In genomic region chr2:235314371-235314915, GRCh38 we compare ENCODE assay signal across 12 cellular contexts.
DNase-seq lines count a peak whose midpoint lies in the region; ATAC-seq and TF ChIP-seq lines count a peak whose summit lies in the region.
"Had no signal": no experiment of that assay in that cellular context is flagged by ENCODE, and none has a peak within 500 bp of the region (broad histone marks: within the 10 kb centered on the region; RNA-seq: fewer than 3 reads in every experiment).

No MANE protein-coding gene starts in this region.

- H3K4me3 ChIP-seq in HEK293 (ENCODE audit: low read depth, low read length) = no peak overlapping the region
- H3K4me3 ChIP-seq in brain microvascular endothelial cell (ENCODE audit: low read depth, low read length) = no peak overlapping the region
- H3K4me3 ChIP-seq: smooth muscle cell, tibial artery had no signal

- no peak overlapping the region for H3K4me3 Mint-ChIP-seq in endothelial cell (ENCODE audit: unreplicated experiment)
- H3K4me3 Mint-ChIP-seq: mesothelial cell of epicardium had no signal

- H3K9me3 ChIP-seq in HEK293 (ENCODE audit: control insufficient read depth, insufficient read depth, low read depth, low read length) = no peaks in the 10 kb centered on the region

- no peaks in the 10 kb centered on the region for H3K27me3 ChIP-seq in brain microvascular endothelial cell (replicated peaks)
- H3K27me3 ChIP-seq: tibial artery had no signal

- DNase-seq in COR-L47 (lab: John Stamatoyannopoulos, UW) (peak; percentile 56), NCI-H2196 treated with DMSO at 0.1 percent for 48 hours (lab: John Stamatoyannopoulos, UW; ENCODE audit: unreplicated experiment) (peak; percentile 25), brain microvascular endothelial cell (no peak), GM19240 (ENCODE audit: insufficient read length, low spot score) (no peak), NCI-H1417 treated with DMSO at 0.1 percent for 48 hours (lab: John Stamatoyannopoulos, UW) (no peak), endothelial cell (ENCODE audit: low spot score) (no peak)
- DNase-seq: NCI-H526, tibial artery had no signal

- H3K36me3 ChIP-seq in HEK293 (ENCODE audit: control insufficient read depth in 2 of 2, insufficient read depth in 1 of 2, low read length in 2 of 2) (no peaks in the 10 kb centered on the region), brain microvascular endothelial cell (replicated peaks) (no peaks in the 10 kb centered on the region)
- H3K36me3 ChIP-seq: tibial artery had no signal

- H3K36me3 Mint-ChIP-seq in endothelial cell (ENCODE audit: low read depth, unreplicated experiment) = no peaks in the 10 kb centered on the region
- H3K36me3 Mint-ChIP-seq: mesothelial cell of epicardium had no signal

- H3K9me3 Mint-ChIP-seq in endothelial cell (ENCODE audit: unreplicated experiment) = no peaks in the 10 kb centered on the region

- POLR2A ChIA-PET in HEK293 (lab: Yijun Ruan, JAX) = no interaction called here

- no peaks in the 10 kb centered on the region for H3K4me1 ChIP-seq in HEK293 (ENCODE audit: control insufficient read depth, insufficient read depth, low read length)
- H3K4me1 ChIP-seq: tibial artery had no signal

- H3K27me3 Mint-ChIP-seq in endothelial cell (ENCODE audit: unreplicated experiment) = peaks cover 3% of the 10 kb centered on the region

- H3K27ac ChIP-seq in HEK293 (ENCODE audit: extremely low read depth, low read depth, low read length) = no peak overlapping the region
- H3K27ac ChIP-seq in brain microvascular endothelial cell = no peak overlapping the region
- H3K27ac ChIP-seq: tibial artery had no signal

- H3K4me1 Mint-ChIP-seq in endothelial cell (ENCODE audit: unreplicated experiment) = peaks cover 6% of the 10 kb centered on the region

- no peak for ATAC-seq in GM21528 (IDR thresholded peaks at IDR 0.05; ENCODE audit: low FRiP score, unreplicated experiment)

- TF ChIP-seq CTCF in HEK293 (tag by site-specific recombination; IDR thresholded peaks at IDR 0.05) = no peak
- peak; percentile 8 for TF ChIP-seq CTCF in brain microvascular endothelial cell (IDR thresholded peaks at IDR 0.05; ENCODE audit: low read depth, low read length, missing control alignments)
- no peak for TF ChIP-seq CTCF in endothelial cell (IDR thresholded peaks at IDR 0.05; ENCODE audit: unreplicated experiment)

- H3K27ac Mint-ChIP-seq in endothelial cell (ENCODE audit: unreplicated experiment) = no peak overlapping the region
- H3K27ac Mint-ChIP-seq: mesothelial cell of epicardium had no signal

- CTCF ChIA-PET in HEK293 (lab: Yijun Ruan, JAX) = no interaction called here

- in situ Hi-C loops in brain microvascular endothelial cell (cut with HindIII; ENCODE audit: low pct_ligation_motif_present, low sequenced_read_pairs) = no loop called here

TF ChIP-seq in HEK293, 187 proteins besides CTCF, POLR2A, EP300 and RAD21:
- TF ChIP-seq ZNF473 (tag by site-specific recombination; IDR thresholded peaks at IDR 0.05) = no peak
- TF ChIP-seq TRIM28 (IDR thresholded peaks at IDR 0.05; ENCODE audit: borderline replicate concordance, low read length) = no peak
- TF ChIP-seq ZNF324 (tag by site-specific recombination; IDR thresholded peaks at IDR 0.05) = no peak
- no peak for TF ChIP-seq ZFP3 (tag by site-specific recombination; IDR thresholded peaks at IDR 0.05; ENCODE audit: low read depth)
- no peak for TF ChIP-seq ZNF624 (tag by site-specific recombination; IDR thresholded peaks at IDR 0.05)
- TF ChIP-seq ZBTB20 (tag by site-specific recombination; IDR thresholded peaks at IDR 0.05) = peak; percentile 48
- no peak for TF ChIP-seq ZNF335 (tag by site-specific recombination; conservative IDR thresholded peaks at IDR 0.05)

Comparison
In these comparisons a context has a peak if more than half of its experiments do, and no peak if none do; other contexts are left out.
1. DNase-seq: peak in COR-L47 (single experiment) and NCI-H2196 treated with DMSO at 0.1 percent for 48 hours (single experiment); none in brain microvascular endothelial cell (single experiment), GM19240 (single experiment), NCI-H1417 treated with DMSO at 0.1 percent for 48 hours (single experiment) and endothelial cell (single experiment).